In genomic region chr1:29893806-29894205, GRCh38 we compare ENCODE assay signal across 6 cellular contexts.
"Had no signal": no experiment of that assay in that cellular context is flagged by ENCODE, and none has a peak within 500 bp of the region (broad histone marks: within the 10 kb centered on the region; RNA-seq: fewer than 3 reads in every experiment).

No MANE protein-coding gene starts in this region.

- H3K27ac Mint-ChIP-seq: HFFc6 had no signal

- H3K36me3 ChIP-seq: HAP-1 had no signal

- H3K4me1 ChIP-seq: HAP-1 had no signal

- H3K4me3 Mint-ChIP-seq: HFFc6 had no signal

- H3K4me3 ChIP-seq: HAP-1, K562 had no signal

- H3K9me3 ChIP-seq: HAP-1 had no signal

- DNase-seq: GOT3, H7, HFFc6, IMR-90 had no signal
